In the genomic region with DNA sequence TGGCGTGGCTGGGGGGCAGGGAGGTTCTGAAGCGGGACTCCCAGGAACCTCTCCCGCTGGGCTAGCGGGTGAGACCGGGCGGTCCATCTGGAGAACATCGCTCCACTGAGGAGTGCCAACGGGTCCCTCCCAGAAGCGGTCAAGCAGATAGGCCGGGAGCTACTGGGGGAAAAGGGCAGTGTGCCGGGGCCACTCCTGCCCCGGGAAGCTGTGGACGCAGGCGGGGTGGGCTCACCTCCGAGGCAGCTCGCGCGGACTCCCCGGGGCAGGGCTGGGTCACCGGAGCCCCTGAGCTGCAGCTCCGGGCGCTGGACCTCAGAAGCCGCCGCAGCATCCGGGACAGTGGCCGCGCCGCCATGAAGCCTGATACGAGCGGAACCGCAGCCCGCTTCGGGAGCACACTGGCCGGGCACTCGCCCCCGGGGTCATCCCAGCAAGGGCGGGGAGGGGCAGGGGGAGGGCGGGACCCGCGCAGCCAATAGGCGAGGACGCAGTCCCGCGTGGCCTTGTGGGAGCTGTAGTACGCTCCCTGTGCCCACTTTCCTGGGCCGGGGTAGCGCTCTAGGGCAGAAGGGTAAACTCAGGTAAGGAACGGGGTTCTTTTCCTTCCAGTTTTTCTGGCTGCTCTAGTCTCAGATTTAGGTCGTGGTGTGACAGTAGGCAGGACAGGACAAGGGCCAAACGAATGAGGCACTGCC, we compare ENCODE assay signal across 2 cellular contexts.
A peak's percentile ranks its signal among the peaks of the same experiment; 100 is the strongest.
TF ChIP-seq lines count a peak whose summit lies in the region.

Gene MOCS1, minus strand, starts transcription at position 403 of the 698 bp plus-strand sequence. Its CDS starts 45 bp downstream, at position 358.

TF ChIP-seq in HCT116, 20 proteins besides CTCF, POLR2A, EP300 and RAD21 (continued from another document):
- TF ChIP-seq POLR2AphosphoS5 (IDR thresholded peaks at IDR 0.05; ENCODE audit: low read depth, low read length) (peak; percentile 76), SP1 (IDR thresholded peaks at IDR 0.05; ENCODE audit: low read depth) (peak; percentile 50)
- TF ChIP-seq, protein P1, sequence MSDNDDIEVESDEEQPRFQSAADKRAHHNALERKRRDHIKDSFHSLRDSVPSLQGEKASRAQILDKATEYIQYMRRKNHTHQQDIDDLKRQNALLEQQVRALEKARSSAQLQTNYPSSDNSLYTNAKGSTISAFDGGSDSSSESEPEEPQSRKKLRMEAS (IDR thresholded peaks at IDR 0.05) = 0 out of 2 replicates have a peak, but pooled peaks have one; percentile 13

TF ChIP-seq in SK-N-SH, 30 proteins besides CTCF, POLR2A, EP300 and RAD21:
- TF ChIP-seq POLR2AphosphoS5 (IDR thresholded peaks at IDR 0.05; ENCODE audit: low read depth, low read length) = peak; percentile 59; the same call in 1 of the 2 replicates
- peak; percentile 78 for TF ChIP-seq YY1 (IDR thresholded peaks at IDR 0.05; ENCODE audit: low read depth)
- 0 out of 2 replicates have a peak, but pooled peaks have one; percentile 25 for TF ChIP-seq NRF1 (IDR thresholded peaks at IDR 0.05; ENCODE audit: low read depth, low read length)
- TF ChIP-seq TAF1 (IDR thresholded peaks at IDR 0.05; ENCODE audit: borderline replicate concordance, low read depth, low read length) = peak; percentile 51
- no peak for TF ChIP-seq CHD2 (IDR thresholded peaks at IDR 0.05; ENCODE audit: low read length, partially characterized antibody)
- no peak for TF ChIP-seq TCF12 (IDR thresholded peaks at IDR 0.05)
